Comparison of ENCODE assay signal across 10 cellular contexts in the genomic region with DNA sequence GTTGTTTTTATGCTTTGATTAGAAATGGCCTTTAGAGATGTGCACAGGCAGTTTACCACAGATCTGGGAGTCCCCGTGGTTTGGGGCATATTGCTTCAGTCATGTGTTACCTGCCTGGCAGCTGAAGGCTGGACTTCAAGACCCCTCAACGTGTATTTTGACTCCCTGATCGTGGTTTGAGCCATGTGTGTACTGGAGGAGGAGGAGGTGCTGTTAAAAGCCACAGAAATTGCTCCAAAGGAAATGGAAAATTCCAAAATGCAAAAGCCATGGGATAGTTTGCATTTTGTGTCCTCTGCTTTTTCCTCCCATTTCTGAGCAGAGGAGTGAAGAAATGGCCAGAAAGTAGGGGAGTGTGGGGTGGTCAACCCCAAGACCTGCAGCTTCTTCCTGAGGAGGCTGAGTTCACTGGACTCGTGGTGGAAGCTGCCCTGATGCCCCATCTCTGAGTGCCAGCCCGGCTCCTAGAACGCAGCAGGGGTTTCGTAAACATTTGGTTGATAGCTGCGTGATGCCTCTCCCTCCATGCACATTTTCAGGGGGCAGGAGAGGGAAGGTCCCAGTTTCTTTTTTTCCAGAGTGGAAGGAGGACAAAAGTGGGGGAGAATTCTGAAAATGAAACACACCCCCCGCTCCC. TPM values are rescaled to one million over a fixed set of nuclear protein-coding genes. Genes with fewer than 3 reads are reported as not detected.
DNase-seq lines count a peak whose midpoint lies in the region; ATAC-seq, FAIRE-seq and TF ChIP-seq lines count a peak whose summit lies in the region.
"Had no signal": no experiment of that assay in that cellular context is flagged by ENCODE, and none has a peak within 500 bp of the region (broad histone marks: within the 10 kb centered on the region; RNA-seq: fewer than 3 reads in every experiment).

No MANE protein-coding gene starts in this region.

- CTCF ChIA-PET in PC-9 (lab: Charles Lee) = no interaction called here
- CTCF ChIA-PET in endothelial cell of umbilical vein (lab: Charles Lee) = interaction anchor here (1.3 kb wide), 2 partner anchors 44 to 234 kb away, joined by 5 read pairs; no protein-coding TSS in a partner anchor

- H3F3A ChIP-seq in PC-9 (ENCODE audit: insufficient read depth, low read depth) = peaks cover 50% of the 10 kb centered on the region

- peak overlapping the region; percentile 80 for H3K27ac ChIP-seq in ACC112 (ENCODE audit: low read depth, low read length)
- H3K27ac ChIP-seq in PC-9 = peak overlapping the region; percentile 93; the same call in 1 of the 2 replicates
- H3K27ac ChIP-seq in endothelial cell of umbilical vein (ENCODE audit: insufficient read depth, low read depth, low read length) = peak overlapping the region; percentile 73
- H3K27ac ChIP-seq in psoas muscle = peak overlapping the region; percentile 21
- H3K27ac ChIP-seq: HL-60 had no signal

- H3K4me2 ChIP-seq in PC-9 = no peak overlapping the region
- H3K4me2 ChIP-seq in endothelial cell of umbilical vein (ENCODE audit: insufficient read depth, low read length) = no peak overlapping the region

- H3K79me2 ChIP-seq in ACC112 (ENCODE audit: control insufficient read depth, insufficient read depth, low read length, unreplicated experiment) = peaks cover 8% of the 10 kb centered on the region
- H3K79me2 ChIP-seq in PC-9 (ENCODE audit: low read depth) = 0 out of 2 replicates have a peak, but pooled peaks cover 7% of the 10 kb centered on the region
- no peaks in the 10 kb centered on the region for H3K79me2 ChIP-seq in endothelial cell of umbilical vein (ENCODE audit: control insufficient read depth, insufficient read depth, low read length)

- TF ChIP-seq CTCF in PC-9 (conservative IDR thresholded peaks at IDR 0.05) (no peak), endothelial cell of umbilical vein (IDR thresholded peaks at IDR 0.05; ENCODE audit: extremely low read depth in 1 of 2, insufficient read depth in 1 of 2, low read depth in 1 of 2, low read length in 2 of 2) (no peak), psoas muscle (IDR thresholded peaks at IDR 0.05) (no peak)

- BruUV-seq in PC-9 (replicated peaks; lab: Mats Ljungman, UMichigan) (no TSS peak), endothelial cell of umbilical vein (replicated peaks; lab: Mats Ljungman, UMichigan) (no TSS peak)

- no peak for FAIRE-seq in endothelial cell of umbilical vein (lab: Jason Lieb, UNC)

- no peak for ATAC-seq in psoas muscle

- DNase-seq in PC-9 (no peak), endothelial cell of umbilical vein (ENCODE audit: low read depth, low spot score) (no peak), psoas muscle (no peak), germinal center (ENCODE audit: low spot score) (no peak), NCI-H2196 treated with DMSO at 0.1 percent for 48 hours (lab: John Stamatoyannopoulos, UW; ENCODE audit: unreplicated experiment) (no peak), NCI-H69 (lab: John Stamatoyannopoulos, UW) (no peak), HUDEP-2 (lab: John Stamatoyannopoulos, UW; ENCODE audit: unreplicated experiment in 76 of 76) (no peak)
- DNase-seq: hippocampal formation had no signal

- H3K27me3 ChIP-seq in ACC112 (ENCODE audit: insufficient read depth, low read length) (no peaks in the 10 kb centered on the region), PC-9 (ENCODE audit: insufficient read depth, low read depth) (no peaks in the 10 kb centered on the region), endothelial cell of umbilical vein (ENCODE audit: control insufficient read depth in 2 of 2, insufficient read depth in 2 of 2, low read length in 2 of 2) (no peaks in the 10 kb centered on the region), psoas muscle (ENCODE audit: insufficient read depth in 3 of 3, low read length in 2 of 3) (no peaks in the 10 kb centered on the region)

- no peaks in the 10 kb centered on the region for H3K9me1 ChIP-seq in endothelial cell of umbilical vein (replicated peaks; ENCODE audit: control insufficient read depth, extremely low read depth, insufficient read depth, low read length)

- WGBS in psoas muscle, 3 donors = 59 to 81% (median 67%) methylated on average over 9 of the region's 9 CpGs

- H3K4me3 ChIP-seq in ACC112 (ENCODE audit: low read depth, low read length) (no peak overlapping the region), PC-9 (no peak overlapping the region), endothelial cell of umbilical vein (replicated peaks in 1 of 3; ENCODE audit: insufficient read depth in 1 of 3, low read depth in 1 of 3, low read length in 3 of 3) (no peak overlapping the region), psoas muscle (no peak overlapping the region)

- peaks cover 10% of the 10 kb centered on the region; the same call in 1 of the 2 replicates for H3K36me3 ChIP-seq in ACC112 (ENCODE audit: insufficient read depth, low read length)
- H3K36me3 ChIP-seq in PC-9 (ENCODE audit: low read depth) = peaks cover 28% of the 10 kb centered on the region
- peaks cover 9 to 40% of the 10 kb centered on the region in 2 experiments for H3K36me3 ChIP-seq in endothelial cell of umbilical vein (ENCODE audit: control insufficient read depth in 2 of 2, extremely low read depth in 1 of 2, insufficient read depth in 2 of 2, low read length in 2 of 2)
- H3K36me3 ChIP-seq in psoas muscle (ENCODE audit: insufficient read depth in 1 of 2, low read depth in 1 of 2) = peaks cover 0 to 7% of the 10 kb centered on the region in 2 donors

- TF ChIP-seq POLR2A in endothelial cell of umbilical vein (IDR thresholded peaks at IDR 0.05; ENCODE audit: low read depth, low read length) = no peak

- H2AFZ ChIP-seq in ACC112 (ENCODE audit: low read length, unreplicated experiment) (no peak overlapping the region), PC-9 (no peak overlapping the region), endothelial cell of umbilical vein (ENCODE audit: low read depth, low read length) (no peak overlapping the region)

- dilution Hi-C loops in endothelial cell of umbilical vein (cut with MboI; ENCODE audit: extremely low pct_ligation_motif_present, low sequenced_read_pairs) = no loop called here

- H3K9me2 ChIP-seq in PC-9 (ENCODE audit: insufficient read depth) = no peaks in the 10 kb centered on the region

- intact Hi-C loops in PC-9 (cut with micrococcal nuclease; ENCODE audit: unreplicated experiment) (no loop called here), endothelial cell of umbilical vein (cut with micrococcal nuclease) (loop anchor here (2.0 kb wide), 1 partner anchor 235 kb away; no protein-coding TSS in a partner anchor), psoas muscle (cut with DNase I) (no loop called here)

- peak overlapping the region; percentile 7 for H3K9ac ChIP-seq in endothelial cell of umbilical vein (replicated peaks; ENCODE audit: extremely low read depth, insufficient read depth, low read length)

- POLR2A ChIA-PET in PC-9 (lab: Charles Lee; ENCODE audit: unreplicated experiment) = no interaction called here
- POLR2A ChIA-PET in endothelial cell of umbilical vein (lab: Charles Lee) = no interaction called here

- no peaks in the 10 kb centered on the region for H3K9me3 ChIP-seq in PC-9 (ENCODE audit: insufficient read depth, low read depth)
- H3K9me3 ChIP-seq in endothelial cell of umbilical vein (replicated peaks; ENCODE audit: control insufficient read depth, insufficient read depth, low read length) = no peaks in the 10 kb centered on the region
- H3K9me3 ChIP-seq in psoas muscle = no peaks in the 10 kb centered on the region

- H3K4me1 ChIP-seq in ACC112 (ENCODE audit: control insufficient read depth, insufficient read depth, low read length, unreplicated experiment) (peaks cover 48% of the 10 kb centered on the region), PC-9 (replicated peaks; ENCODE audit: insufficient read depth) (peaks cover 50% of the 10 kb centered on the region), endothelial cell of umbilical vein (ENCODE audit: control insufficient read depth, extremely low read depth, insufficient read depth, low read length) (peaks cover 12% of the 10 kb centered on the region), psoas muscle (no peaks in the 10 kb centered on the region)

- peaks cover 9% of the 10 kb centered on the region; the same call in 1 of the 2 replicates for H4K20me1 ChIP-seq in PC-9 (ENCODE audit: insufficient read depth)
- no peaks in the 10 kb centered on the region for H4K20me1 ChIP-seq in endothelial cell of umbilical vein (replicated peaks; ENCODE audit: control insufficient read depth, extremely low read depth, insufficient read depth, low read length)

TF ChIP-seq in endothelial cell of umbilical vein, 7 proteins besides CTCF, POLR2A, EP300 and RAD21:
- TF ChIP-seq MYC (IDR thresholded peaks at IDR 0.05; ENCODE audit: low read depth, low read length) (no peak), EZH2 (IDR thresholded peaks at IDR 0.05; ENCODE audit: borderline replicate concordance, low read depth, low read length, severe bottlenecking) (no peak), FOS (IDR thresholded peaks at IDR 0.05; ENCODE audit: borderline replicate concordance, insufficient read depth, low read length) (no peak), POLR2AphosphoS5 (IDR thresholded peaks at IDR 0.05; ENCODE audit: insufficient read depth, low read depth, low read length) (no peak), JUN (IDR thresholded peaks at IDR 0.05; ENCODE audit: borderline replicate concordance, insufficient read depth, insufficient read length, low read depth) (no peak)

RNA-seq across cellular contexts. Expression of a gene that starts 45.7 kb away (rescaled TPM):
- total RNA-seq in PC-9 (2021) = 68.1 and 82.5 TPM in 2 replicates
- 95.5 and 170 TPM in 2 replicates for total RNA-seq in endothelial cell of umbilical vein
- 43.3 and 45.0 TPM in 2 replicates for polyA plus RNA-seq in endothelial cell of umbilical vein
- polyA plus RNA-seq in endothelial cell of umbilical vein (2011; cell fraction: cytosol; rRNA removed) = 77.1 and 81.9 TPM in 2 replicates
- polyA plus RNA-seq in endothelial cell of umbilical vein (2011; cell fraction: nucleus; rRNA removed) = 60.3 and 66.0 TPM in 2 replicates
- 135 and 188 TPM in 2 replicates for polyA plus RNA-seq in endothelial cell of umbilical vein (2012)
- 22.1 and 25.2 TPM in 2 replicates for polyA minus RNA-seq in endothelial cell of umbilical vein
- 55.0 TPM for polyA minus RNA-seq in endothelial cell of umbilical vein (2011; cell fraction: cytosol; rRNA and poly(A)+ RNA removed)
- polyA minus RNA-seq in endothelial cell of umbilical vein (2011; cell fraction: nucleus; rRNA and poly(A)+ RNA removed) = 11.1 and 14.7 TPM in 2 replicates
- 100 to 1,000 TPM in 1 of 4 donors, 10 to 100 TPM in 3; 47.5 to 138 (median 69.2) TPM for total RNA-seq in psoas muscle
- 100 to 1,000 TPM in 1 of 3 donors, 10 to 100 TPM in 2; 74.1 to 116 (median 94.9) TPM for polyA plus RNA-seq in psoas muscle

RNA-seq across cellular contexts. Expression of a gene that starts 45.9 kb away (rescaled TPM):
- 52.0 and 61.5 TPM in 2 replicates for total RNA-seq in PC-9 (2021)
- 35.6 and 37.1 TPM in 2 replicates for total RNA-seq in endothelial cell of umbilical vein
- polyA plus RNA-seq in endothelial cell of umbilical vein = 12.2 and 13.7 TPM in 2 replicates
- 22.7 and 23.4 TPM in 2 replicates for polyA plus RNA-seq in endothelial cell of umbilical vein (2011; cell fraction: cytosol; rRNA removed)
- 37.7 and 44.9 TPM in 2 replicates for polyA plus RNA-seq in endothelial cell of umbilical vein (2011; cell fraction: nucleus; rRNA removed)
- polyA plus RNA-seq in endothelial cell of umbilical vein (2012) = 46.4 and 56.3 TPM in 2 replicates
- polyA minus RNA-seq in endothelial cell of umbilical vein = 16.1 and 19.1 TPM in 2 replicates
- polyA minus RNA-seq in endothelial cell of umbilical vein (2011; cell fraction: cytosol; rRNA and poly(A)+ RNA removed) = 30.6 TPM
- polyA minus RNA-seq in endothelial cell of umbilical vein (2011; cell fraction: nucleus; rRNA and poly(A)+ RNA removed) = 19.9 and 20.3 TPM in 2 replicates
- total RNA-seq in psoas muscle = 10 to 100 TPM; 14.4 to 21.8 (median 17.8) TPM
- 10 to 100 TPM; 11.3 to 21.7 (median 19.3) TPM for polyA plus RNA-seq in psoas muscle

Comparison
In these comparisons a context has a peak if more than half of its experiments do, and no peak if none do; other contexts are left out.
1. H3K27ac ChIP-seq: peak in every context shown above with its lines; median percentile 93 in PC-9; 80 in ACC112; 73 in endothelial cell of umbilical vein; 21 in psoas muscle.